Comparison of ENCODE assay signal across 8 cellular contexts in the genomic region with DNA sequence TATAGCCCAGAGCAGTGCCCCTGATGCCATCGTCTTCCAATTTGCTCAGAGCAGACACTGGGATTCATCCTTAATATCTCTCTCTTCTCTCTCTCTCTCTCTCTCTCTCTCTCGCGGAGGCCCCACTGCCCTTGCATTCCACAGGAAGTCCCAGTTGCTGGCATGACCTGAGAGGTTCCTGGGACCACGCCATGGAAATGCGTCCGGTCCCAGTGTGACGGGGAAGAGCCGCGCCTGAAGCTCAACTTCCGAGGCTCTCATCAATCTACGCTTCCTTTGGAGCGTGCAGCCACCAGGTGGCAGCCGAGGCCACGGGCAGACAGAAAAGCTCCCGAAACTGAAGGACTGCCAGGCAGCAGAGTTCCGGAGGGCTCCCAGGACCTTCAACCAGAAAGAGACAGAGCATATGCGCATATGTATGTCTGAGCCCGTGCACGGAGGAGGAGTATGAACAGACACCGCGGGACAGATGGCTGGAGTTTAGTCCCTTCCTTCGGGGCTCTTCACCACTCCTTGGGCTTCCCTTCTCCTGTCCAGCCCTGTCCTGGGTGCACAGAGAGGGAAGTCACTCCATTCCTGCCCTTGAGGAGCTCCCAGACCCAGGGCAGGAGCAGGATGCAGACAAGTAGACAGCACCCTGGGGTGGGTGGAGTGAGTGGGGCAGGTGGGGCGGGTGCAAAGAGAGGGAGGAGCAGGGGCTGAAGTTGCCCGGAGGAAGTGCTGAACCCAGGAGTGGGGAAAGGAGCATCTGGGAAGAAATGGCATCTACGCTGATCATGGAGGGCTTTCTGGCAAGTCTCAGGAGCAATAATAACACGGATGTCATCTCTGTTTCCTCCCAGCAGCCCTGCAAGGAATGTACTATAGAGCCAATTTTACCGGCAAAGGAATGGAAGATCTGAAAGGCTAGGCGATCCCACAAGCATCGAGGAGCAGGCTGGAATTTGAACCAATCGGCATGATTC. TPM values are rescaled to one million over a fixed set of nuclear protein-coding genes. Genes with fewer than 3 reads are reported as not detected.
DNase-seq lines count a peak whose midpoint lies in the region; ATAC-seq and TF ChIP-seq lines count a peak whose summit lies in the region.

No MANE protein-coding gene starts in this region.

- H3K27ac ChIP-seq in C4-2B: peak overlapping the region; percentile 61

- peak; percentile 80 for ATAC-seq in GM19328 (IDR thresholded peaks at IDR 0.05; ENCODE audit: unreplicated experiment)
- ATAC-seq in HG03460 (IDR thresholded peaks at IDR 0.05; ENCODE audit: unreplicated experiment): peak; percentile 92
- peak; percentile 88 for ATAC-seq in left lobe of liver

- peak; percentile 91 for TF ChIP-seq CTCF in C4-2B (conservative IDR thresholded peaks at IDR 0.05)

- DNase-seq in NCI-H510A treated with DMSO at 0.1 percent for 48 hours (lab: John Stamatoyannopoulos, UW): peak; percentile 82
- peak; percentile 50 to 62 for DNase-seq in activated CD4-positive, alpha-beta T cell treated with anti-CD3 and anti-CD28 coated beads for 4 hours
- peak; percentile 95 for DNase-seq in dedifferentiated amniotic fluid mesenchymal stem cell (ENCODE audit: extremely low spot score)
- DNase-seq in left lobe of liver (ENCODE audit: low spot score): peak; percentile 88
- peak; percentile 46 for DNase-seq in stimulated activated CD4-positive, alpha-beta T cell treated with anti-CD3 and anti-CD28 coated beads, Interleukin-2, amount 100 ng/mL, for 4 hours (ENCODE audit: low read depth)

RNA-seq across cellular contexts. Expression of a gene that starts 10.5 kb away (rescaled TPM):
- 1.3 TPM for total RNA-seq in left lobe of liver

RNA-seq across cellular contexts. Expression of a gene that starts 42.1 kb away (rescaled TPM):
- total RNA-seq in left lobe of liver: 69.9 TPM

RNA-seq across cellular contexts. Expression of a gene that starts 52.7 kb away (rescaled TPM):
- 1.9 TPM for total RNA-seq in left lobe of liver

Comparison
In these comparisons a context has a peak if more than half of its experiments do, and no peak if none do; other contexts are left out.
1. Peak in every context shown above with its lines: DNase-seq, ATAC-seq and H3K27ac ChIP-seq.